Comparison of ENCODE assay signal across 1 cellular context in genomic region chr19:2427323-2428026, GRCh38.
TF ChIP-seq lines count a peak whose summit lies in the region.

TIMM13 (minus strand) TSS chr19:2427586; CDS start chr19:2427533, 53 bp downstream.

TF ChIP-seq in IMR-90, 13 proteins besides CTCF, POLR2A, EP300 and RAD21 (continued from another document):
- TF ChIP-seq, protein P1, sequence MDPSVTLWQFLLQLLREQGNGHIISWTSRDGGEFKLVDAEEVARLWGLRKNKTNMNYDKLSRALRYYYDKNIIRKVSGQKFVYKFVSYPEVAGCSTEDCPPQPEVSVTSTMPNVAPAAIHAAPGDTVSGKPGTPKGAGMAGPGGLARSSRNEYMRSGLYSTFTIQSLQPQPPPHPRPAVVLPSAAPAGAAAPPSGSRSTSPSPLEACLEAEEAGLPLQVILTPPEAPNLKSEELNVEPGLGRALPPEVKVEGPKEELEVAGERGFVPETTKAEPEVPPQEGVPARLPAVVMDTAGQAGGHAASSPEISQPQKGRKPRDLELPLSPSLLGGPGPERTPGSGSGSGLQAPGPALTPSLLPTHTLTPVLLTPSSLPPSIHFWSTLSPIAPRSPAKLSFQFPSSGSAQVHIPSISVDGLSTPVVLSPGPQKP (IDR thresholded peaks at IDR 0.05; ENCODE audit: borderline replicate concordance, low read depth, low read length): 0 out of 2 replicates have a peak, but pooled peaks have one; percentile 36
